Comparison of ENCODE assay signal across 9 cellular contexts in the genomic region with DNA sequence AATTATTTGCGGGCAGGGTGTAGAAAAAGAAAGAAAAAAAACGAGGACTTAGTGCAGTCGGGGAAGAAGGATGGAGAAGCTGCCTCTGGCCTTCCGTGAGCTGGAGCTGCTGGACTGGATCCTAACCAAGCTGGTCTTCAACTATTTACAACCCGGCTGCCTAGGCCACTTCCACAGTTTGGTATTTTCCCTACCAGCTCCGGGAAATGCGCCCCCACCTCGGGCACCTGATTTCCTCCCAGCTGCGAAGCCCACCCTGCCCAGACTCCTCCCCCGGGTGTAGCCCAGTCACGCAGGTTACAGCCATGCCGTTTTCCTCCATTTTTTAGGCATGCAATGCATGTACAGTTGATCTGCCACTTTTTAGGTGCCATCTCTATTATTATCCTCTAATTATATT. TPM values are rescaled to one million over a fixed set of nuclear protein-coding genes. Genes with fewer than 3 reads are reported as not detected.
DNase-seq lines count a peak whose midpoint lies in the region; ATAC-seq lines count a peak whose summit lies in the region.
"Had no signal": no experiment of that assay in that cellular context is flagged by ENCODE, and none has a peak within 500 bp of the region (broad histone marks: within the 10 kb centered on the region; RNA-seq: fewer than 3 reads in every experiment).

No MANE protein-coding gene starts in this region.

- DNase-seq in stimulated activated CD4-positive, alpha-beta T cell treated with anti-CD3 and anti-CD28 coated beads, Interleukin-15, amount 100 ng/mL, for 24 hours = peak; percentile 36
- DNase-seq in stimulated activated CD4-positive, alpha-beta T cell treated with anti-CD3 and anti-CD28 coated beads, Interleukin-2, amount 100 ng/mL, for 48 hours = no peak
- peak; percentile 42 to 46 for DNase-seq in activated T-cell treated with anti-CD3 and anti-CD28 coated beads, Interleukin-2, amount 50 U/mL, for 72 hours
- DNase-seq in iPS-NIHi7 (ENCODE audit: extremely low spot score) (peak; percentile 76), ureter (ENCODE audit: low spot score) (peak; percentile 39), cerebellar cortex (ENCODE audit: low spot score) (no peak)
- DNase-seq in central memory CD4-positive, alpha-beta T cell = no peak
- DNase-seq: Calu3 had no signal

- no peaks in the 10 kb centered on the region for H3K27me3 Mint-ChIP-seq in activated T-cell treated with anti-CD3 and anti-CD28 coated beads, Interleukin-2, amount 50 U/mL, for 72 hours (ENCODE audit: low read depth)

- H3K4me3 Mint-ChIP-seq in activated T-cell treated with anti-CD3 and anti-CD28 coated beads, Interleukin-2, amount 50 U/mL, for 72 hours = peak overlapping the region; percentile 51 to 90

- H3K9me3 Mint-ChIP-seq in activated T-cell treated with anti-CD3 and anti-CD28 coated beads, Interleukin-2, amount 50 U/mL, for 72 hours = no peaks in the 10 kb centered on the region

- ATAC-seq in activated T-cell treated with anti-CD3 and anti-CD28 coated beads, Interleukin-2, amount 50 U/mL, for 72 hours (replicated peaks in 1 of 2) = peak; percentile 30 to 44
- ATAC-seq in activated CD4-positive, CD25-positive, alpha-beta regulatory T cell treated with anti-CD3 and anti-CD28 coated beads, Interleukin-2, amount 50 U/mL, for 24 hours = no peak

- H3K27ac Mint-ChIP-seq in activated T-cell treated with anti-CD3 and anti-CD28 coated beads, Interleukin-2, amount 50 U/mL, for 72 hours = peak overlapping the region; percentile 93

- peaks cover 83% of the 10 kb centered on the region for H3K4me1 Mint-ChIP-seq in activated T-cell treated with anti-CD3 and anti-CD28 coated beads, Interleukin-2, amount 50 U/mL, for 72 hours (ENCODE audit: low read depth)

- peaks cover under 1 to 2% of the 10 kb centered on the region in 2 donors for H3K36me3 Mint-ChIP-seq in activated T-cell treated with anti-CD3 and anti-CD28 coated beads, Interleukin-2, amount 50 U/mL, for 72 hours (ENCODE audit: insufficient read depth in 2 of 2)

RNA-seq across cellular contexts. Expression of a gene that starts 21.2 kb away (rescaled TPM):
- total RNA-seq in activated T-cell treated with anti-CD3 and anti-CD28 coated beads, Interleukin-2, amount 50 U/mL, for 72 hours = 10 to 100 TPM; 13.4 to 14.0 TPM
- total RNA-seq in ureter = 5.6 TPM
- total RNA-seq: Calu3 had no signal

Comparison
In these comparisons a context has a peak if more than half of its experiments do, and no peak if none do; other contexts are left out.
1. DNase-seq: peak in stimulated activated CD4-positive, alpha-beta T cell treated with anti-CD3 and anti-CD28 coated beads, Interleukin-15, amount 100 ng/mL, for 24 hours (single experiment), activated T-cell treated with anti-CD3 and anti-CD28 coated beads, Interleukin-2, amount 50 U/mL, for 72 hours (2 of 2), iPS-NIHi7 (single experiment) and ureter (single experiment); none in stimulated activated CD4-positive, alpha-beta T cell treated with anti-CD3 and anti-CD28 coated beads, Interleukin-2, amount 100 ng/mL, for 48 hours (0 of 2), cerebellar cortex (single experiment) and central memory CD4-positive, alpha-beta T cell (single experiment).
2. ATAC-seq: peak in activated T-cell treated with anti-CD3 and anti-CD28 coated beads, Interleukin-2, amount 50 U/mL, for 72 hours (2 of 2); none in activated CD4-positive, CD25-positive, alpha-beta regulatory T cell treated with anti-CD3 and anti-CD28 coated beads, Interleukin-2, amount 50 U/mL, for 24 hours (0 of 2).